8 cellular contexts compared by ENCODE assay signal in the genomic region with DNA sequence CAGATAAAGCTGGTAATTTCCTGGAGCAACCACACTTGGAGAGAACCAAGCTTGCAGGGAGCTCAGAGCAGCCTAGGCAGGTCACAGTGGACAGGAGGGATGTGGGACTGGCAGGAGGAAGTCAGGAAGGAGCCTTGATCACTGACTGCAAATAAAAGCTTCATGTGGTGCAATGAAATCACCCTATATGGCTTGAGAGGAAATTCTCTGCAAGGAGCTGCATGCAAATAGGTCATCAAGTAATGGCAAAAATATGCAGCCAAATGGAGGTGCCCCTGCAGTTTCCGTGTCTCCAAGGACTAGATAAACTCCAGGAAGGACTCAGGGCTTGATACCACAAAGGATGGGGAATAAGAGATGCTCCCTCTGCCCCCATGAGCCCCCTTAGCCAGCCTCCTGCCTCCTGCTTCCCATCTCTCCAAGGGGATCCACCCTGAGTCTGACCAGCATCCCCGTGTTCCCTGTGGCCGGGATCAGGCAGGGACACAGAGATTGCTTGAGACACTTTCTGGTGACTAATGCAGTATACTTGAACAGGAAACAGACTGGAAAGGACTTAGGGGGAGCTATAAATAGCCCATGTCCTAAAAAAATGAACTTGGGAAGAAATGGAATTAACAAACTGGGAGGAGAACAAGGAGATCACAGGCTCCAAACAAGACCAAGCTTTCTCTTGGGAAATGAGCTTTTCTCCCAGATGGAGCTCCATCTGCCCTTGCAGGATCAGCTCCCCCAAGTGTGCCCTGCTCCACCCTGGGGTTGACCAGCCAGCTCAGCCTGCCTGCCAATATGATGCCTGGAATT. TPM values are rescaled to one million over a fixed set of nuclear protein-coding genes. Genes with fewer than 3 reads are reported as not detected.
DNase-seq lines count a peak whose midpoint lies in the region; ATAC-seq and TF ChIP-seq lines count a peak whose summit lies in the region.

No MANE protein-coding gene starts in this region.

- H3K36me3 Mint-ChIP-seq in activated naive CD8-positive, alpha-beta T cell treated with anti-CD3 and anti-CD28 coated beads, Interleukin-2, amount 50 U/mL, for 24 hours (ENCODE audit: low read depth), result no peaks in the 10 kb centered on the region

- intact Hi-C loops in A673 (cut with micrococcal nuclease; ENCODE audit: unreplicated experiment), result no loop called here

- no peak overlapping the region for H3K4me3 ChIP-seq in A673 (ENCODE audit: low read depth, low read length, poor library complexity, severe bottlenecking)
- no peak overlapping the region for H3K4me3 ChIP-seq in right atrium auricular region

- H3K36me3 ChIP-seq in A673 (ENCODE audit: insufficient read depth, low read length, poor library complexity, severe bottlenecking), result no peaks in the 10 kb centered on the region
- H3K36me3 ChIP-seq in right atrium auricular region, result no peaks in the 10 kb centered on the region

- no peak for ATAC-seq in activated naive CD8-positive, alpha-beta T cell treated with anti-CD3 and anti-CD28 coated beads, Interleukin-2, amount 50 U/mL, for 24 hours
- ATAC-seq in stimulated activated naive CD8-positive, alpha-beta T cell treated with anti-CD3 and anti-CD28 coated beads, Interleukin-15, amount 100 ng/mL, for 72 hours, result no peak
- no peak for ATAC-seq in HG03520 (IDR thresholded peaks at IDR 0.05; ENCODE audit: unreplicated experiment)

- H3K9me3 ChIP-seq in A673 (ENCODE audit: low read depth, low read length, poor library complexity, severe bottlenecking) (no peaks in the 10 kb centered on the region), right atrium auricular region (no peaks in the 10 kb centered on the region)

- H3K27me3 ChIP-seq in A673 (replicated peaks; ENCODE audit: insufficient read depth, low read depth, low read length, poor library complexity), result no peaks in the 10 kb centered on the region
- H3K27me3 ChIP-seq in right atrium auricular region, result no peaks in the 10 kb centered on the region

- DNase-seq in A673 (ENCODE audit: low spot score), result peak; percentile 58
- DNase-seq in HS-5 (ENCODE audit: low read depth), result peak; percentile 97
- DNase-seq in activated naive CD8-positive, alpha-beta T cell treated with anti-CD3 and anti-CD28 coated beads, Interleukin-2, amount 50 U/mL, for 24 hours, result no peak
- peak; percentile 90 for DNase-seq in right atrium auricular region (ENCODE audit: low spot score)
- no peak for DNase-seq in stimulated activated naive CD8-positive, alpha-beta T cell treated with anti-CD3 and anti-CD28 coated beads, Interleukin-15, amount 100 ng/mL, for 72 hours
- no peak for DNase-seq in amygdala (lab: John Stamatoyannopoulos, UW)
- no peak for DNase-seq in activated CD8-positive, alpha-beta memory T cell treated with anti-CD3 and anti-CD28 coated beads, Interleukin-2, amount 50 U/mL, for 48 hours

- H3K4me1 Mint-ChIP-seq in activated naive CD8-positive, alpha-beta T cell treated with anti-CD3 and anti-CD28 coated beads, Interleukin-2, amount 50 U/mL, for 24 hours, result peaks cover 57% of the 10 kb centered on the region
- H3K4me1 Mint-ChIP-seq in stimulated activated naive CD8-positive, alpha-beta T cell treated with anti-CD3 and anti-CD28 coated beads, Interleukin-15, amount 100 ng/mL, for 72 hours, result peaks cover 67% of the 10 kb centered on the region

- no peak for TF ChIP-seq CTCF in A673 (conservative IDR thresholded peaks at IDR 0.05; ENCODE audit: low read depth, low read length)
- TF ChIP-seq CTCF in right atrium auricular region (IDR thresholded peaks at IDR 0.05), result no peak

- BruUV-seq in A673 (replicated peaks; lab: Mats Ljungman, UMichigan), result no TSS peak

- POLR2A ChIA-PET in A673 (lab: Charles Lee; ENCODE audit: low non-redundant PET), result no interaction called here

- no peak overlapping the region for H3K4me3 Mint-ChIP-seq in activated naive CD8-positive, alpha-beta T cell treated with anti-CD3 and anti-CD28 coated beads, Interleukin-2, amount 50 U/mL, for 24 hours
- peak overlapping the region; percentile 12 to 18 for H3K4me3 Mint-ChIP-seq in stimulated activated naive CD8-positive, alpha-beta T cell treated with anti-CD3 and anti-CD28 coated beads, Interleukin-15, amount 100 ng/mL, for 72 hours

- H3K9me3 Mint-ChIP-seq in activated naive CD8-positive, alpha-beta T cell treated with anti-CD3 and anti-CD28 coated beads, Interleukin-2, amount 50 U/mL, for 24 hours, result no peaks in the 10 kb centered on the region
- H3K9me3 Mint-ChIP-seq in stimulated activated naive CD8-positive, alpha-beta T cell treated with anti-CD3 and anti-CD28 coated beads, Interleukin-15, amount 100 ng/mL, for 72 hours, result peaks cover 0 to 4% of the 10 kb centered on the region in 2 donors

- H3K4me1 ChIP-seq in A673 (ENCODE audit: insufficient read depth, low read length, poor library complexity, severe bottlenecking) (peaks cover 13% of the 10 kb centered on the region), right atrium auricular region (peaks cover 0 to 63% of the 10 kb centered on the region in 2 donors)

- peak overlapping the region; percentile 61 for H3K27ac Mint-ChIP-seq in activated naive CD8-positive, alpha-beta T cell treated with anti-CD3 and anti-CD28 coated beads, Interleukin-2, amount 50 U/mL, for 24 hours
- H3K27ac Mint-ChIP-seq in stimulated activated naive CD8-positive, alpha-beta T cell treated with anti-CD3 and anti-CD28 coated beads, Interleukin-15, amount 100 ng/mL, for 72 hours, result peak overlapping the region in 1 of 2 donors; percentile 86

- CTCF ChIA-PET in A673 (lab: Charles Lee), result no interaction called here

- H3K27ac ChIP-seq in A673 (ENCODE audit: low read depth, low read length, poor library complexity, severe bottlenecking) (peak overlapping the region; percentile 21), right atrium auricular region (peak overlapping the region; percentile 83 to 89)

- no peaks in the 10 kb centered on the region for H3K27me3 Mint-ChIP-seq in activated naive CD8-positive, alpha-beta T cell treated with anti-CD3 and anti-CD28 coated beads, Interleukin-2, amount 50 U/mL, for 24 hours
- H3K27me3 Mint-ChIP-seq in stimulated activated naive CD8-positive, alpha-beta T cell treated with anti-CD3 and anti-CD28 coated beads, Interleukin-15, amount 100 ng/mL, for 72 hours, result no peaks in the 10 kb centered on the region

RNA-seq across cellular contexts. Expression of a gene that starts 23.9 kb away (rescaled TPM):
- total RNA-seq in A673 (2021) (0.44 and 1.1 TPM in 2 replicates), right atrium auricular region (10 to 100 TPM; 77.6 to 84.5 TPM)

Comparison
In these comparisons a context has a peak if more than half of its experiments do, and no peak if none do; other contexts are left out.
1. DNase-seq: peak in A673 (single experiment), HS-5 (single experiment) and right atrium auricular region (single experiment); none in activated naive CD8-positive, alpha-beta T cell treated with anti-CD3 and anti-CD28 coated beads, Interleukin-2, amount 50 U/mL, for 24 hours (single experiment), stimulated activated naive CD8-positive, alpha-beta T cell treated with anti-CD3 and anti-CD28 coated beads, Interleukin-15, amount 100 ng/mL, for 72 hours (0 of 2), amygdala (0 of 56) and activated CD8-positive, alpha-beta memory T cell treated with anti-CD3 and anti-CD28 coated beads, Interleukin-2, amount 50 U/mL, for 48 hours (single experiment).
2. RNA of a gene that starts 23.9 kb away (total RNA-seq): 77.6 to 84.5 TPM in right atrium auricular region; 0.44 to 1.1 TPM in A673; every median in the first group is over 10 times any median in the second.